11 cellular contexts compared by ENCODE assay signal in the genomic region with DNA sequence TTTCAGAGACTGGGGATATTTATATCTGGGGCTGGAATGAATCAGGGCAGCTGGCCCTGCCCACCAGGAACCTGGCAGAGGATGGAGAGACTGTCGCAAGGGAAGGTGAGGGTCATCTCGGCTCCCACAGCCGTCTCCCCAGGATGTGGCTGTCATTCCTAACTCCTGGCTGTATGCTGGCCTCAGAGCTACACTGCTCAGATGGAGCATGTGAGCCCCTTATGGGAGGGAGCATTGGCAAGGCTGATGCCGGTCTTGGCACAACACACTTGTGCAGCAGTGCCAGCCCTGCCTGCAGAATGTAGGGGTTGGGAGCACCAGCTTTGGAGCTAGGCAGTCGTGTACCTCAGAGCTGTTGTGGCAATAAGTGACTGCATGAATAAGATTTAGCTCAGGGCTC. TPM values are rescaled to one million over a fixed set of nuclear protein-coding genes. Genes with fewer than 3 reads are reported as not detected.
DNase-seq lines count a peak whose midpoint lies in the region; ATAC-seq and TF ChIP-seq lines count a peak whose summit lies in the region.
"Had no signal": no experiment of that assay in that cellular context is flagged by ENCODE, and none has a peak within 500 bp of the region (broad histone marks: within the 10 kb centered on the region; RNA-seq: fewer than 3 reads in every experiment).

No MANE protein-coding gene starts in this region.

- H3K4me3 Mint-ChIP-seq in chondrocyte (ENCODE audit: unreplicated experiment) = peak overlapping the region; percentile 38
- H3K4me3 Mint-ChIP-seq: activated naive CD8-positive, alpha-beta T cell treated with anti-CD3 and anti-CD28 coated beads for 36 hours had no signal

- H3K9me3 ChIP-seq in colonic mucosa = no peaks in the 10 kb centered on the region
- H3K9me3 ChIP-seq: suprapubic skin had no signal

- ATAC-seq in HG03196 (IDR thresholded peaks at IDR 0.05; ENCODE audit: unreplicated experiment) (no peak), GM21381 (IDR thresholded peaks at IDR 0.05; ENCODE audit: unreplicated experiment) (no peak), GM19395 (IDR thresholded peaks at IDR 0.05; ENCODE audit: unreplicated experiment) (no peak)

- H3K27ac Mint-ChIP-seq in chondrocyte (ENCODE audit: unreplicated experiment) = peak overlapping the region; percentile 87
- H3K27ac Mint-ChIP-seq: activated naive CD8-positive, alpha-beta T cell treated with anti-CD3 and anti-CD28 coated beads for 36 hours had no signal

- TF ChIP-seq CTCF in chondrocyte (IDR thresholded peaks at IDR 0.05) (no peak), colonic mucosa (IDR thresholded peaks at IDR 0.05) (no peak)

- no peaks in the 10 kb centered on the region for H3K27me3 Mint-ChIP-seq in chondrocyte (ENCODE audit: low read depth)
- H3K27me3 Mint-ChIP-seq: activated naive CD8-positive, alpha-beta T cell treated with anti-CD3 and anti-CD28 coated beads for 36 hours had no signal

- no peak overlapping the region for H3K9ac ChIP-seq in colonic mucosa (ENCODE audit: low read depth in 2 of 2, low read length in 2 of 2)

- intact Hi-C loops in colonic mucosa (cut with DNase I) = loop anchor here (5.0 to 10.0 kb wide), 2 partner anchors 72 to 315 kb away; no protein-coding TSS in a partner anchor

- H3K27me3 ChIP-seq in colonic mucosa = no peaks in the 10 kb centered on the region
- H3K27me3 ChIP-seq: suprapubic skin had no signal

- H3K36me3 Mint-ChIP-seq in chondrocyte (ENCODE audit: low read depth) = peaks cover 23% of the 10 kb centered on the region

- H3K4me1 ChIP-seq in colonic mucosa = peaks cover 18% of the 10 kb centered on the region

- H3K4me3 ChIP-seq in colonic mucosa = no peak overlapping the region
- H3K4me3 ChIP-seq: suprapubic skin had no signal

- DNase-seq in LHCN-M2 (ENCODE audit: low read depth) (peak; percentile 30), chondrocyte (ENCODE audit: low spot score) (no peak), hypothalamus (lab: John Stamatoyannopoulos, UW) (peak in 35 of 51 donors; percentile 4 to 79 (median 37)), superior temporal gyrus (ENCODE audit: extremely low spot score) (peak; percentile 78), colonic mucosa (no peak)
- DNase-seq: activated naive CD8-positive, alpha-beta T cell treated with anti-CD3 and anti-CD28 coated beads for 36 hours; NCI-H1105 treated with DMSO at 0.1 percent for 48 hours had no signal

- peaks cover 31% of the 10 kb centered on the region for H3K4me1 Mint-ChIP-seq in chondrocyte (ENCODE audit: low read depth)

- H3K27ac ChIP-seq in colonic mucosa = no peak overlapping the region
- H3K27ac ChIP-seq: suprapubic skin had no signal

- no peaks in the 10 kb centered on the region for H3K36me3 ChIP-seq in colonic mucosa

- no peaks in the 10 kb centered on the region for H3K9me3 Mint-ChIP-seq in chondrocyte (ENCODE audit: low read depth)
- H3K9me3 Mint-ChIP-seq: activated naive CD8-positive, alpha-beta T cell treated with anti-CD3 and anti-CD28 coated beads for 36 hours had no signal

RNA-seq across cellular contexts. Expression of a gene that starts 5.2 kb away (rescaled TPM):
- total RNA-seq in LHCN-M2 (2014; rRNA removed) (21.9 and 23.5 TPM in 2 replicates), chondrocyte (13.2 to 14.3 TPM (median 14.2 TPM) in 3 replicates), colonic mucosa (10 to 100 TPM; 14.8 to 33.0 TPM)
- polyA plus RNA-seq in LHCN-M2 (2012) = 14.4 TPM

RNA-seq across cellular contexts. Expression of a gene that starts 24.8 kb away (rescaled TPM):
- total RNA-seq in LHCN-M2 (2014; rRNA removed) (73.0 and 82.8 TPM in 2 replicates), chondrocyte (70.9 to 85.7 TPM (median 73.2 TPM) in 3 replicates), colonic mucosa (10 to 100 TPM; 60.7 to 74.5 TPM)
- polyA plus RNA-seq in LHCN-M2 (2012) = 81.3 TPM

RNA-seq across cellular contexts. Expression of a gene that starts 27.5 kb away (rescaled TPM):
- total RNA-seq in LHCN-M2 (2014; rRNA removed) (11.9 and 13.2 TPM in 2 replicates), chondrocyte (10.5 to 12.2 TPM (median 10.8 TPM) in 3 replicates), colonic mucosa (10 to 100 TPM; 13.5 to 29.6 TPM)
- 9.4 TPM for polyA plus RNA-seq in LHCN-M2 (2012)

RNA-seq across cellular contexts. Expression of a gene that starts 34.4 kb away (rescaled TPM):
- total RNA-seq in LHCN-M2 (2014; rRNA removed) = 361 and 388 TPM in 2 replicates
- polyA plus RNA-seq in LHCN-M2 (2012) = 129 TPM
- 29.6 to 41.7 TPM (median 32.5 TPM) in 3 replicates for total RNA-seq in chondrocyte
- total RNA-seq in colonic mucosa = 100 to 1,000 TPM in 1 of 2 donors, 10 to 100 TPM in 1; 44.3 to 114 TPM

RNA-seq across cellular contexts. Expression of a gene that starts 56.8 kb away (rescaled TPM):
- 5.4 and 6.6 TPM in 2 replicates for total RNA-seq in LHCN-M2 (2014; rRNA removed)
- polyA plus RNA-seq in LHCN-M2 (2012) = 10.1 TPM
- 49.4 to 57.0 TPM (median 51.4 TPM) in 3 replicates for total RNA-seq in chondrocyte
- total RNA-seq in colonic mucosa = 10 to 100 TPM; 34.2 to 66.4 TPM

Comparison
In these comparisons a context has a peak if more than half of its experiments do, and no peak if none do; other contexts are left out.
1. DNase-seq: peak in LHCN-M2 (single experiment), hypothalamus (35 of 51) and superior temporal gyrus (single experiment); none in chondrocyte (single experiment) and colonic mucosa (single experiment).